8 cellular contexts compared by ENCODE assay signal in genomic region chr4:6546681-6547447, GRCh38. TPM values are rescaled to one million over a fixed set of nuclear protein-coding genes. Genes with fewer than 3 reads are reported as not detected.
A peak's percentile ranks its signal among the peaks of the same experiment; 100 is the strongest.
DNase-seq lines count a peak whose midpoint lies in the region; ATAC-seq and TF ChIP-seq lines count a peak whose summit lies in the region.

No MANE protein-coding gene starts in this region.

- no peak overlapping the region for H3K4ac ChIP-seq in trophoblast cell (ENCODE audit: low read depth, low read length)

- no peak overlapping the region for H3K4me3 Mint-ChIP-seq in activated T-helper 2 cell treated with anti-CD3 and anti-CD28 coated beads, Interferon-gamma antibody, Interleukin-2, Interleukin-4, amounts not matched to agents 10 μg/mL and 5 μg/mL and 100 μg/mL, durations not matched to agents 14 hours and 24 hours and 36 hours (ENCODE audit: low read depth)

- H3K27ac ChIP-seq in foreskin keratinocyte (no peak overlapping the region), trophoblast cell (ENCODE audit: low read depth, low read length) (no peak overlapping the region)

- intact Hi-C loops in activated T-helper 2 cell treated with anti-CD3 and anti-CD28 coated beads, Interferon-gamma antibody, Interleukin-2, Interleukin-4, amounts not matched to agents 10 μg/mL and 5 μg/mL and 100 μg/mL, durations not matched to agents 14 hours and 24 hours and 36 hours (cut with micrococcal nuclease) = no loop called here

- no peaks in the 10 kb centered on the region for H3K79me1 ChIP-seq in trophoblast cell (ENCODE audit: low read length)

- no peak overlapping the region for H2BK12ac ChIP-seq in trophoblast cell (ENCODE audit: low read length)

- H4K8ac ChIP-seq in trophoblast cell (ENCODE audit: low read depth, low read length) = no peak overlapping the region

- no peak overlapping the region for H4K12ac ChIP-seq in trophoblast cell (ENCODE audit: low read depth, low read length)

- peak; percentile 46 for ATAC-seq in foreskin keratinocyte
- no peak for ATAC-seq in GM18858 (IDR thresholded peaks at IDR 0.05; ENCODE audit: unreplicated experiment)
- ATAC-seq in GM19328 (IDR thresholded peaks at IDR 0.05; ENCODE audit: unreplicated experiment) = no peak

- H2AFZ ChIP-seq in trophoblast cell (ENCODE audit: insufficient read depth, low read length, poor library complexity) = no peak overlapping the region

- H4K91ac ChIP-seq in trophoblast cell (ENCODE audit: low read depth, low read length) = no peak overlapping the region

- H3K36me3 Mint-ChIP-seq in activated T-helper 2 cell treated with anti-CD3 and anti-CD28 coated beads, Interferon-gamma antibody, Interleukin-2, Interleukin-4, amounts not matched to agents 10 μg/mL and 5 μg/mL and 100 μg/mL, durations not matched to agents 14 hours and 24 hours and 36 hours (ENCODE audit: low read depth) = no peaks in the 10 kb centered on the region

- H3K27me3 Mint-ChIP-seq in activated T-helper 2 cell treated with anti-CD3 and anti-CD28 coated beads, Interferon-gamma antibody, Interleukin-2, Interleukin-4, amounts not matched to agents 10 μg/mL and 5 μg/mL and 100 μg/mL, durations not matched to agents 14 hours and 24 hours and 36 hours (ENCODE audit: low read depth) = peaks cover 2% of the 10 kb centered on the region

- no peak overlapping the region for H2AK5ac ChIP-seq in trophoblast cell (ENCODE audit: low read length)

- H3K27ac Mint-ChIP-seq in activated T-helper 2 cell treated with anti-CD3 and anti-CD28 coated beads, Interferon-gamma antibody, Interleukin-2, Interleukin-4, amounts not matched to agents 10 μg/mL and 5 μg/mL and 100 μg/mL, durations not matched to agents 14 hours and 24 hours and 36 hours = no peak overlapping the region

- DNase-seq in Daoy (ENCODE audit: low read depth) = peak; percentile 59
- DNase-seq in HS-27A (ENCODE audit: low read depth) = peak; percentile 20
- DNase-seq in OCI-M1 (lab: John Stamatoyannopoulos, UW) = peak; percentile 75
- peak; percentile 28 for DNase-seq in activated T-helper 2 cell treated with anti-CD3 and anti-CD28 coated beads, Interferon-gamma antibody, Interleukin-2, Interleukin-4, amounts not matched to agents 10 μg/mL and 5 μg/mL and 100 μg/mL, durations not matched to agents 14 hours and 24 hours and 36 hours (ENCODE audit: low spot score)
- no peak for DNase-seq in foreskin keratinocyte
- DNase-seq in trophoblast cell = peak; percentile 49 to 82

- H3K27me3 ChIP-seq in foreskin keratinocyte (no peaks in the 10 kb centered on the region), trophoblast cell (ENCODE audit: insufficient read depth, low read length) (no peaks in the 10 kb centered on the region)

- H3K23ac ChIP-seq in trophoblast cell (ENCODE audit: low read length) = no peak overlapping the region

- no peaks in the 10 kb centered on the region for H3K4me1 ChIP-seq in foreskin keratinocyte
- H3K4me1 ChIP-seq in trophoblast cell (ENCODE audit: control insufficient read depth in 1 of 2, insufficient read depth in 2 of 2, low read length in 2 of 2) = no peaks in the 10 kb centered on the region

- no peak overlapping the region for H3K9ac ChIP-seq in trophoblast cell (ENCODE audit: low read length)

- no peak overlapping the region for H3K18ac ChIP-seq in trophoblast cell (ENCODE audit: low read length)

- H3K4me1 Mint-ChIP-seq in activated T-helper 2 cell treated with anti-CD3 and anti-CD28 coated beads, Interferon-gamma antibody, Interleukin-2, Interleukin-4, amounts not matched to agents 10 μg/mL and 5 μg/mL and 100 μg/mL, durations not matched to agents 14 hours and 24 hours and 36 hours (ENCODE audit: low read depth) = no peaks in the 10 kb centered on the region

- no peaks in the 10 kb centered on the region for H3K36me3 ChIP-seq in trophoblast cell (ENCODE audit: control insufficient read depth in 1 of 2, insufficient read depth in 2 of 2, low read length in 2 of 2)

- TF ChIP-seq CTCF in foreskin keratinocyte (conservative IDR thresholded peaks at IDR 0.05) = peak; percentile 86

- H3K79me2 ChIP-seq in trophoblast cell (ENCODE audit: control insufficient read depth, insufficient read depth, low read length, poor library complexity) = no peaks in the 10 kb centered on the region

- no peak overlapping the region for H3K4me2 ChIP-seq in trophoblast cell (ENCODE audit: low read length)

- no peak overlapping the region for H2BK120ac ChIP-seq in trophoblast cell (ENCODE audit: insufficient read depth, low read length, poor library complexity)

- no CpG with 5 or more reads among the region's 19 CpGs for WGBS in trophoblast cell (ENCODE audit: extremely low coverage, insufficient coverage, insufficient read length)

- no peak overlapping the region for H2BK5ac ChIP-seq in trophoblast cell (ENCODE audit: low read depth, low read length, poor library complexity)

- H3K14ac ChIP-seq in trophoblast cell (ENCODE audit: low read length) = no peak overlapping the region

- no peaks in the 10 kb centered on the region for H3K9me3 Mint-ChIP-seq in activated T-helper 2 cell treated with anti-CD3 and anti-CD28 coated beads, Interferon-gamma antibody, Interleukin-2, Interleukin-4, amounts not matched to agents 10 μg/mL and 5 μg/mL and 100 μg/mL, durations not matched to agents 14 hours and 24 hours and 36 hours

- H3K9me3 ChIP-seq in trophoblast cell (ENCODE audit: insufficient read depth, low read depth, low read length) = peaks cover 9% of the 10 kb centered on the region

- no peak overlapping the region for H3K4me3 ChIP-seq in trophoblast cell (ENCODE audit: low read depth, low read length)

RNA-seq across cellular contexts. Expression of gene MAN2B2, which starts 28.1 kb away (rescaled TPM):
- 5.8 and 6.7 TPM in 2 replicates for total RNA-seq in Daoy (2014; rRNA removed; shearing (Covaris generic))
- total RNA-seq in activated T-helper 2 cell treated with anti-CD3 and anti-CD28 coated beads, Interferon-gamma antibody, Interleukin-2, Interleukin-4, amounts not matched to agents 10 μg/mL and 5 μg/mL and 100 μg/mL, durations not matched to agents 14 hours and 24 hours and 36 hours = 14.9 and 16.3 TPM in 2 replicates
- 12.1 and 12.8 TPM in 2 replicates for total RNA-seq in foreskin keratinocyte
- polyA plus RNA-seq in foreskin keratinocyte = 6.4 and 7.1 TPM in 2 replicates
- polyA plus RNA-seq in trophoblast cell (2013) = 14.5 and 15.1 TPM in 2 replicates

Comparison
In these comparisons a context has a peak if more than half of its experiments do, and no peak if none do; other contexts are left out.
1. DNase-seq: peak in Daoy (single experiment), HS-27A (single experiment), OCI-M1 (single experiment), activated T-helper 2 cell treated with anti-CD3 and anti-CD28 coated beads, Interferon-gamma antibody, Interleukin-2, Interleukin-4, amounts not matched to agents 10 μg/mL and 5 μg/mL and 100 μg/mL, durations not matched to agents 14 hours and 24 hours and 36 hours (single experiment) and trophoblast cell (2 of 2); none in foreskin keratinocyte (0 of 2).